ENCODE assay signal across 8 cellular contexts in genomic region chr10:58967551-58968418, GRCh38.
DNase-seq lines count a peak whose midpoint lies in the region; ATAC-seq, FAIRE-seq and TF ChIP-seq lines count a peak whose summit lies in the region.

No MANE protein-coding gene starts in this region.

- H3K27ac Mint-ChIP-seq in nephron, result peak overlapping the region; percentile 56 to 80 (median 69)
- no peak overlapping the region for H3K27ac Mint-ChIP-seq in activated naive CD4-positive, alpha-beta T cell treated with anti-CD3 and anti-CD28 coated beads, Interleukin-2, amount 50 U/mL, for 72 hours

- H3K36me3 Mint-ChIP-seq in nephron (ENCODE audit: low read depth), result no peaks in the 10 kb centered on the region
- no peaks in the 10 kb centered on the region for H3K36me3 Mint-ChIP-seq in activated naive CD4-positive, alpha-beta T cell treated with anti-CD3 and anti-CD28 coated beads, Interleukin-2, amount 50 U/mL, for 72 hours

- ATAC-seq in HG03571 (IDR thresholded peaks at IDR 0.05; ENCODE audit: unreplicated experiment) (no peak), HG03196 (IDR thresholded peaks at IDR 0.05; ENCODE audit: unreplicated experiment) (no peak)
- no peak for ATAC-seq in activated naive CD4-positive, alpha-beta T cell treated with anti-CD3 and anti-CD28 coated beads, Interleukin-2, amount 50 U/mL, for 72 hours

- H3K4me3 Mint-ChIP-seq in nephron, result peak overlapping the region; percentile 68 to 70 (median 69)

- no peak for FAIRE-seq in bronchial epithelial cell (lab: Jason Lieb, UNC)

- TF ChIP-seq CTCF in GM06990 (IDR thresholded peaks at IDR 0.05; ENCODE audit: insufficient read depth, low read length, poor library complexity, severe bottlenecking) (no peak), bronchial epithelial cell (IDR thresholded peaks at IDR 0.05; ENCODE audit: insufficient read depth, low read length, severe bottlenecking) (no peak), nephron (IDR thresholded peaks at IDR 0.05; ENCODE audit: unreplicated experiment in 3 of 3) (no peak)

- H3K36me3 ChIP-seq in GM06990 (ENCODE audit: control insufficient read depth, insufficient read depth, low read length) (no peaks in the 10 kb centered on the region), bronchial epithelial cell (ENCODE audit: control insufficient read depth, insufficient read depth, low read length) (no peaks in the 10 kb centered on the region)

- no peaks in the 10 kb centered on the region for H3K9me3 Mint-ChIP-seq in nephron
- H3K9me3 Mint-ChIP-seq in activated naive CD4-positive, alpha-beta T cell treated with anti-CD3 and anti-CD28 coated beads, Interleukin-2, amount 50 U/mL, for 72 hours, result peaks cover 0 to 4% of the 10 kb centered on the region in 2 donors

- H3K4me1 Mint-ChIP-seq in nephron, result peaks cover 19% of the 10 kb centered on the region

- peaks cover 8% of the 10 kb centered on the region for H3K27me3 Mint-ChIP-seq in nephron (ENCODE audit: low read depth)

- H3K27me3 ChIP-seq in GM06990 (replicated peaks; ENCODE audit: control insufficient read depth, insufficient read depth, low read length) (no peaks in the 10 kb centered on the region; the same call in 1 of the 2 replicates), bronchial epithelial cell (ENCODE audit: control insufficient read depth, insufficient read depth, low read length) (no peaks in the 10 kb centered on the region)

- H3K4me3 ChIP-seq in GM06990 (replicated peaks; ENCODE audit: low read depth, low read length), result no peak overlapping the region
- no peak overlapping the region for H3K4me3 ChIP-seq in bronchial epithelial cell (ENCODE audit: low read depth, low read length)

- DNase-seq in GM06990 (ENCODE audit: extremely low read depth, insufficient read length), result peak; percentile 7
- DNase-seq in HT-29 (ENCODE audit: low spot score), result peak; percentile 50
- DNase-seq in bronchial epithelial cell (ENCODE audit: low read depth), result peak; percentile 18
- DNase-seq in activated naive CD4-positive, alpha-beta T cell treated with anti-CD3 and anti-CD28 coated beads, Interleukin-2, amount 50 U/mL, for 72 hours (ENCODE audit: low spot score in 2 of 2), result no peak
- no peak for DNase-seq in T1000 (lab: John Stamatoyannopoulos, UW)

Comparison
In these comparisons a context has a peak if more than half of its experiments do, and no peak if none do; other contexts are left out.
1. DNase-seq: peak in GM06990 (single experiment), HT-29 (single experiment) and bronchial epithelial cell (single experiment); none in activated naive CD4-positive, alpha-beta T cell treated with anti-CD3 and anti-CD28 coated beads, Interleukin-2, amount 50 U/mL, for 72 hours (0 of 2) and T1000 (single experiment).
2. H3K27ac Mint-ChIP-seq: peak in nephron (3 of 3); none in activated naive CD4-positive, alpha-beta T cell treated with anti-CD3 and anti-CD28 coated beads, Interleukin-2, amount 50 U/mL, for 72 hours (0 of 2).